Comparison of ENCODE assay signal across 8 cellular contexts in genomic region chr1:224340711-224341384, GRCh38.
A peak's percentile ranks its signal among the peaks of the same experiment; 100 is the strongest.
DNase-seq lines count a peak whose midpoint lies in the region; TF ChIP-seq lines count a peak whose summit lies in the region.

No MANE protein-coding gene starts in this region.

- H3K27ac ChIP-seq in skin epidermis: peak overlapping the region in 2 of 21 experiments; percentile 18 to 65

- peaks cover 10% of the 10 kb centered on the region for H3K4me1 Mint-ChIP-seq in activated naive CD4-positive, alpha-beta T cell treated with anti-CD3 and anti-CD28 coated beads, Interleukin-2, amount 10 ng/mL, durations not matched to agents 7 days and 5 days

- CTCF ChIA-PET in activated naive CD4-positive, alpha-beta T cell treated with anti-CD3 and anti-CD28 coated beads, Interleukin-2, amount 10 ng/mL, durations not matched to agents 7 days and 5 days (lab: Charles Lee): interaction anchor here (0.7 to 0.8 kb wide), 2 partner anchors 117 to 158 kb away, joined by 3 read pairs; no protein-coding TSS in a partner anchor

- peaks cover 16% of the 10 kb centered on the region for H3K36me3 Mint-ChIP-seq in activated naive CD4-positive, alpha-beta T cell treated with anti-CD3 and anti-CD28 coated beads, Interleukin-2, amount 10 ng/mL, durations not matched to agents 7 days and 5 days

- DNase-seq in activated T-cell treated with anti-CD3 and anti-CD28 coated beads for 1 hour (ENCODE audit: low read depth) (peak; percentile 27), activated T-cell treated with anti-CD3 and anti-CD28 coated beads for 4 hours (no peak), NB4 (ENCODE audit: low read depth) (peak; percentile 36), NCI-H446 treated with DMSO at 0.1 percent for 48 hours (lab: John Stamatoyannopoulos, UW) (no peak), NCI-H2196 treated with DMSO at 0.1 percent for 48 hours (lab: John Stamatoyannopoulos, UW; ENCODE audit: unreplicated experiment) (no peak)
- peak; percentile 62 for DNase-seq in activated naive CD4-positive, alpha-beta T cell treated with anti-CD3 and anti-CD28 coated beads, Interleukin-2, amount 10 ng/mL, durations not matched to agents 7 days and 5 days

- peak overlapping the region; percentile 62 for H3K4me3 Mint-ChIP-seq in activated naive CD4-positive, alpha-beta T cell treated with anti-CD3 and anti-CD28 coated beads, Interleukin-2, amount 10 ng/mL, durations not matched to agents 7 days and 5 days

- no peak for TF ChIP-seq CTCF in NB4 (IDR thresholded peaks at IDR 0.05; ENCODE audit: low read depth, low read length)

- H3K27ac Mint-ChIP-seq in activated naive CD4-positive, alpha-beta T cell treated with anti-CD3 and anti-CD28 coated beads, Interleukin-2, amount 10 ng/mL, durations not matched to agents 7 days and 5 days: no peak overlapping the region

- no peak for TF ChIP-seq POLR2A in NB4 (IDR thresholded peaks at IDR 0.05; ENCODE audit: extremely low read depth, insufficient read length)

- peak overlapping the region; percentile 34 for H3K4me3 ChIP-seq in NB4 (ENCODE audit: low read depth, low read length)
- peak overlapping the region; percentile 8 for H3K4me3 ChIP-seq in iPS-11a (ENCODE audit: low read depth, low read length)
- peak overlapping the region; percentile 28 to 52 (median 37) for H3K4me3 ChIP-seq in skin epidermis

- peaks cover 23% of the 10 kb centered on the region for H3K9me3 Mint-ChIP-seq in activated naive CD4-positive, alpha-beta T cell treated with anti-CD3 and anti-CD28 coated beads, Interleukin-2, amount 10 ng/mL, durations not matched to agents 7 days and 5 days

- H3K27me3 Mint-ChIP-seq in activated naive CD4-positive, alpha-beta T cell treated with anti-CD3 and anti-CD28 coated beads, Interleukin-2, amount 10 ng/mL, durations not matched to agents 7 days and 5 days: peaks cover 21% of the 10 kb centered on the region

Comparison
In these comparisons a context has a peak if more than half of its experiments do, and no peak if none do; other contexts are left out.
1. DNase-seq: peak in activated T-cell treated with anti-CD3 and anti-CD28 coated beads for 1 hour (single experiment), NB4 (single experiment) and activated naive CD4-positive, alpha-beta T cell treated with anti-CD3 and anti-CD28 coated beads, Interleukin-2, amount 10 ng/mL, durations not matched to agents 7 days and 5 days (single experiment); none in activated T-cell treated with anti-CD3 and anti-CD28 coated beads for 4 hours (single experiment), NCI-H446 treated with DMSO at 0.1 percent for 48 hours (single experiment) and NCI-H2196 treated with DMSO at 0.1 percent for 48 hours (single experiment).
2. Peak in every context shown above with its lines, with median percentiles within 50 percentile points of each other: H3K4me3 ChIP-seq.